34 cellular contexts compared by ENCODE assay signal in the genomic region with DNA sequence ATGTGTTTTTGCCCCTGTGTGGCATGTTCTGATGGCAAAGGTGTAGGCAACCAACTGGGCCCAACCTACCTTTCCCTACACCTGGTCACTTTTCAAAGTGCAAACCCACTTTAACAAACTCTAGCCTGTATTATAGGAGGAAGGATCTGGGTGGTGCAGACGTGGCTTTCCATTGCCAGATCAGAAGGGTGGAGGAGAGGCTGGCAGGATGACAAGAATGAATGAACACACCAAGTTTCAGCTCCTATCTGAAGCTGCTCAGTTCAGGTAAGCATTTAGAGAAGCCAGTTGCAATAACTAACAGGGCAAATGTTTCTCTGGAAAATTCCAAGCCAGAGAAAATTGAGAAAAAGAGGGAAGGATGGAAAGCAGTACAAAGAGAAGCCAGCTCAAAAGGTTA. TPM values are rescaled to one million over a fixed set of nuclear protein-coding genes. Genes with fewer than 3 reads are reported as not detected.
DNase-seq lines count a peak whose midpoint lies in the region; FAIRE-seq and TF ChIP-seq lines count a peak whose summit lies in the region.
"Had no signal": no experiment of that assay in that cellular context is flagged by ENCODE, and none has a peak within 500 bp of the region (broad histone marks: within the 10 kb centered on the region; RNA-seq: fewer than 3 reads in every experiment).

No MANE protein-coding gene starts in this region.

- H3K9me1 ChIP-seq in keratinocyte (ENCODE audit: control insufficient read depth, extremely low read depth, insufficient read depth, low read length): no peaks in the 10 kb centered on the region

- H3K9ac ChIP-seq in astrocyte (ENCODE audit: low read length) (peak overlapping the region; percentile 18), keratinocyte (ENCODE audit: control insufficient read depth, extremely low read depth, insufficient read depth, low read length) (no peak overlapping the region)

- H3K4me1 ChIP-seq in astrocyte (ENCODE audit: insufficient read depth, low read length) (peaks cover 19% of the 10 kb centered on the region), keratinocyte (ENCODE audit: control insufficient read depth, extremely low read depth, insufficient read depth, low read length) (peaks cover 37% of the 10 kb centered on the region), suprapubic skin (no peaks in the 10 kb centered on the region)
- H3K4me1 ChIP-seq: ascending aorta, lower lobe of right lung, Peyer's patch, SJCRH30, transverse colon had no signal

- no peaks in the 10 kb centered on the region for H4K20me1 ChIP-seq in astrocyte (ENCODE audit: insufficient read depth, low read length)
- H4K20me1 ChIP-seq in keratinocyte (ENCODE audit: control insufficient read depth, extremely low read depth, insufficient read depth, low read length): no peaks in the 10 kb centered on the region

- H3K36me3 ChIP-seq in astrocyte (ENCODE audit: insufficient read depth, low read length): no peaks in the 10 kb centered on the region
- no peaks in the 10 kb centered on the region for H3K36me3 ChIP-seq in keratinocyte (ENCODE audit: control insufficient read depth in 2 of 2, extremely low read depth in 1 of 2, insufficient read depth in 2 of 2, low read length in 2 of 2)
- no peaks in the 10 kb centered on the region for H3K36me3 ChIP-seq in suprapubic skin
- H3K36me3 ChIP-seq: ascending aorta, lower lobe of right lung, Peyer's patch, sigmoid colon, SJCRH30, transverse colon had no signal

- H3K4me1 Mint-ChIP-seq in astrocyte (ENCODE audit: low read depth, unreplicated experiment): peaks cover 41% of the 10 kb centered on the region
- H3K4me1 Mint-ChIP-seq: activated CD4-positive, alpha-beta T cell treated with anti-CD3 and anti-CD28 coated beads, Interleukin-2, amount 10 ng/mL, durations not matched to agents 24 days and 14 days; activated naive CD8-positive, alpha-beta T cell treated with anti-CD3 and anti-CD28 coated beads, Interleukin-2, amount 10 ng/mL, durations not matched to agents 7 days and 5 days; CD14-positive monocyte; central memory CD8-positive, alpha-beta T cell; T-cell had no signal

- no peak for TF ChIP-seq EP300 in suprapubic skin (IDR thresholded peaks at IDR 0.05)

- peak overlapping the region; percentile 51 for H3K4me2 ChIP-seq in astrocyte (ENCODE audit: low read length)
- H3K4me2 ChIP-seq in keratinocyte (ENCODE audit: control insufficient read depth, extremely low read depth, insufficient read depth, low read depth, low read length): peak overlapping the region; percentile 90

- DNase-seq in M059J (ENCODE audit: low read depth): peak; percentile 37
- no peak for DNase-seq in astrocyte (ENCODE audit: low read depth)
- no peak for DNase-seq in keratinocyte (ENCODE audit: low read depth, low spot score)
- DNase-seq in suprapubic skin (ENCODE audit: low spot score in 2 of 2): no peak
- no peak for DNase-seq in germinal center (ENCODE audit: low spot score)
- no peak for DNase-seq in activated effector memory CD4-positive, alpha-beta T cell treated with Interleukin-2 at 50 U/mL for 16 hours
- no peak for DNase-seq in SIG-M5 (lab: John Stamatoyannopoulos, UW)
- DNase-seq: activated CD4-positive, alpha-beta T cell treated with anti-CD3 and anti-CD28 coated beads, Interleukin-2, amount 10 ng/mL, durations not matched to agents 24 days and 14 days; activated gamma-delta T cell; activated naive CD8-positive, alpha-beta T cell treated with anti-CD3 and anti-CD28 coated beads, Interleukin-2, amount 10 ng/mL, durations not matched to agents 7 days and 5 days; DND-41; effector memory CD8-positive, alpha-beta T cell; GF-D8; KG1; lower lobe of right lung; MM.1S; mucosa of descending colon; NCI-H1436 treated with DMSO at 0.1 percent for 48 hours; NCI-H345; NCI-H748 treated with DMSO at 0.1 percent for 48 hours; Peyer's patch; sigmoid colon; SJCRH30; stimulated activated CD4-positive, alpha-beta T cell treated with anti-CD3 and anti-CD28 coated beads, Interleukin-15, amount 100 ng/mL, for 24 hours; stimulated activated CD4-positive, alpha-beta T cell treated with anti-CD3 and anti-CD28 coated beads, Interleukin-4, amount 100 ng/mL, for 4 hours; T-cell; transverse colon had no signal

- no peak overlapping the region for H3K4me3 ChIP-seq in astrocyte (ENCODE audit: insufficient read depth, low read depth, low read length)
- H3K4me3 ChIP-seq in keratinocyte (ENCODE audit: control insufficient read depth in 2 of 3, extremely low read depth in 1 of 3, insufficient read depth in 2 of 3, low read depth in 1 of 3, low read length in 3 of 3): no peak overlapping the region
- H3K4me3 ChIP-seq in suprapubic skin: no peak overlapping the region
- H3K4me3 ChIP-seq: ascending aorta, lower lobe of right lung, mucosa of descending colon, Peyer's patch, sigmoid colon, SJCRH30, transverse colon had no signal

- H3K9me3 ChIP-seq in astrocyte (ENCODE audit: insufficient read depth, low read depth, low read length): no peaks in the 10 kb centered on the region
- no peaks in the 10 kb centered on the region for H3K9me3 ChIP-seq in keratinocyte (ENCODE audit: control insufficient read depth, low read depth, low read length)
- H3K9me3 ChIP-seq in suprapubic skin: no peaks in the 10 kb centered on the region
- H3K9me3 ChIP-seq: ascending aorta, lower lobe of right lung, mucosa of descending colon, Peyer's patch, sigmoid colon, SJCRH30, transverse colon had no signal

- no peak for TF ChIP-seq CTCF in astrocyte (IDR thresholded peaks at IDR 0.05; ENCODE audit: insufficient read depth, low read depth, low read length)
- no peak for TF ChIP-seq CTCF in keratinocyte (optimal IDR thresholded peaks at IDR 0.05 in 1 of 3, IDR thresholded peaks at IDR 0.05 in 1 of 3, conservative IDR thresholded peaks at IDR 0.05 in 1 of 3; ENCODE audit: extremely low read depth in 1 of 3, insufficient read depth in 2 of 3, low read length in 3 of 3)
- no peak for TF ChIP-seq CTCF in suprapubic skin (IDR thresholded peaks at IDR 0.05)

- H3K27ac ChIP-seq in astrocyte (ENCODE audit: low read depth, low read length) (peak overlapping the region; percentile 76), keratinocyte (ENCODE audit: control insufficient read depth, insufficient read depth, low read length) (peak overlapping the region; percentile 71), suprapubic skin (peak overlapping the region; percentile 2)
- H3K27ac ChIP-seq: ascending aorta, lower lobe of right lung, Peyer's patch, sigmoid colon, SJCRH30, transverse colon had no signal

- H3K27me3 Mint-ChIP-seq in astrocyte (ENCODE audit: low read depth, unreplicated experiment): no peaks in the 10 kb centered on the region

- no peak for FAIRE-seq in astrocyte (lab: Jason Lieb, UNC)
- peak; percentile 69 for FAIRE-seq in keratinocyte (lab: Jason Lieb, UNC)
- FAIRE-seq: frontal cortex had no signal

- no peaks in the 10 kb centered on the region for H3K79me2 ChIP-seq in astrocyte (ENCODE audit: insufficient read depth, low read length)
- peaks cover 36% of the 10 kb centered on the region for H3K79me2 ChIP-seq in keratinocyte (ENCODE audit: control insufficient read depth, insufficient read depth, low read length)

- H3K9me3 Mint-ChIP-seq in astrocyte (ENCODE audit: unreplicated experiment): no peaks in the 10 kb centered on the region
- H3K9me3 Mint-ChIP-seq: activated CD4-positive, alpha-beta T cell treated with anti-CD3 and anti-CD28 coated beads, Interleukin-2, amount 10 ng/mL, durations not matched to agents 24 days and 14 days; activated naive CD8-positive, alpha-beta T cell treated with anti-CD3 and anti-CD28 coated beads, Interleukin-2, amount 10 ng/mL, durations not matched to agents 7 days and 5 days; central memory CD8-positive, alpha-beta T cell; effector memory CD8-positive, alpha-beta T cell; natural killer cell treated with Interleukin-12 subunit alpha and Interleukin-12 subunit beta and Interleukin-15 and Interleukin-18, amount 100 ng/mL, for 72 hours; T-cell had no signal

- H3K27ac Mint-ChIP-seq in astrocyte (ENCODE audit: unreplicated experiment): peak overlapping the region; percentile 90
- H3K27ac Mint-ChIP-seq: activated CD4-positive, alpha-beta T cell treated with anti-CD3 and anti-CD28 coated beads, Interleukin-2, amount 10 ng/mL, durations not matched to agents 24 days and 14 days; activated naive CD8-positive, alpha-beta T cell treated with anti-CD3 and anti-CD28 coated beads, Interleukin-2, amount 10 ng/mL, durations not matched to agents 7 days and 5 days; CD14-positive monocyte; effector memory CD8-positive, alpha-beta T cell; natural killer cell treated with Interleukin-12 subunit alpha and Interleukin-12 subunit beta and Interleukin-15 and Interleukin-18, amount 100 ng/mL, for 72 hours; T-cell had no signal

- H2AFZ ChIP-seq in astrocyte (ENCODE audit: low read depth, low read length): peak overlapping the region; percentile 59
- H2AFZ ChIP-seq in keratinocyte (ENCODE audit: control insufficient read depth, low read length): peak overlapping the region; percentile 56

- 33% methylated on average over 1 of the region's 1 CpG for WGBS in suprapubic skin

- dilution Hi-C loops in keratinocyte (cut with MboI; ENCODE audit: extremely low pct_ligation_motif_present, low sequenced_read_pairs): no loop called here

- H3K27me3 ChIP-seq in astrocyte (ENCODE audit: insufficient read depth, low read length) (no peaks in the 10 kb centered on the region), keratinocyte (ENCODE audit: control insufficient read depth, extremely low read depth, insufficient read depth, low read length) (no peaks in the 10 kb centered on the region), suprapubic skin (no peaks in the 10 kb centered on the region)
- H3K27me3 ChIP-seq: ascending aorta, Peyer's patch, sigmoid colon, SJCRH30, transverse colon had no signal

- TF ChIP-seq POLR2A in suprapubic skin (IDR thresholded peaks at IDR 0.05): no peak

- H3K4me3 Mint-ChIP-seq in astrocyte (ENCODE audit: unreplicated experiment): no peak overlapping the region
- H3K4me3 Mint-ChIP-seq: activated CD4-positive, alpha-beta T cell treated with anti-CD3 and anti-CD28 coated beads, Interleukin-2, amount 10 ng/mL, durations not matched to agents 24 days and 14 days; activated naive CD8-positive, alpha-beta T cell treated with anti-CD3 and anti-CD28 coated beads, Interleukin-2, amount 10 ng/mL, durations not matched to agents 7 days and 5 days; CD14-positive monocyte; central memory CD8-positive, alpha-beta T cell; effector memory CD8-positive, alpha-beta T cell; natural killer cell treated with Interleukin-12 subunit alpha and Interleukin-12 subunit beta and Interleukin-15 and Interleukin-18, amount 100 ng/mL, for 72 hours; T-cell had no signal

- no peaks in the 10 kb centered on the region for H3K36me3 Mint-ChIP-seq in astrocyte (ENCODE audit: low read depth, unreplicated experiment)
- H3K36me3 Mint-ChIP-seq: activated naive CD8-positive, alpha-beta T cell treated with anti-CD3 and anti-CD28 coated beads, Interleukin-2, amount 10 ng/mL, durations not matched to agents 7 days and 5 days; CD14-positive monocyte; natural killer cell treated with Interleukin-12 subunit alpha and Interleukin-12 subunit beta and Interleukin-15 and Interleukin-18, amount 100 ng/mL, for 72 hours; T-cell had no signal

RNA-seq across cellular contexts. Expression of a gene that starts 0.7 kb away (rescaled TPM):
- 15.7 and 20.8 TPM in 2 replicates for total RNA-seq in M059J (2014; rRNA removed; shearing (Covaris generic))
- 11.3 and 18.0 TPM in 2 replicates for total RNA-seq in astrocyte
- 293 to 589 TPM (median 408 TPM) in 3 replicates for polyA plus RNA-seq in keratinocyte
- 405 TPM for polyA plus RNA-seq in keratinocyte (2011; ENCODE audit: low read depth)
- 232 and 512 TPM in 2 replicates for polyA plus RNA-seq in keratinocyte (2011; cell fraction: cytosol; rRNA removed)
- 548 and 655 TPM in 2 replicates for polyA plus RNA-seq in keratinocyte (2011; cell fraction: nucleus; rRNA removed)
- polyA plus RNA-seq in keratinocyte (2012; ENCODE audit: low replicate concordance): 196 and 644 TPM in 2 replicates
- 118 to 615 TPM (median 323 TPM) in 3 replicates for polyA minus RNA-seq in keratinocyte
- polyA minus RNA-seq in keratinocyte (2011; cell fraction: cytosol; rRNA and poly(A)+ RNA removed): 133 TPM
- polyA minus RNA-seq in keratinocyte (2011; cell fraction: nucleus; rRNA and poly(A)+ RNA removed): 309 and 528 TPM in 2 replicates
- 100 to 1,000 TPM in 2 of 4 donors, 10 to 100 TPM in 2; 24.1 to 214 (median 105) TPM for total RNA-seq in suprapubic skin
- total RNA-seq: activated CD4-positive, alpha-beta T cell treated with anti-CD3 and anti-CD28 coated beads, Interleukin-2, amount 10 ng/mL, durations not matched to agents 24 days and 14 days; activated CD8-positive, alpha-beta memory T cell treated with anti-CD3 and anti-CD28 coated beads for 36 hours; activated naive CD8-positive, alpha-beta T cell treated with anti-CD3 and anti-CD28 coated beads, Interleukin-2, amount 10 ng/mL, durations not matched to agents 7 days and 5 days; ascending aorta; frontal cortex; lower lobe of right lung; mucosa of descending colon; natural killer cell treated with Interleukin-12 subunit alpha and Interleukin-12 subunit beta and Interleukin-15 and Interleukin-18, amount 100 ng/mL, for 72 hours; Peyer's patch; pulmonary artery endothelial cell; sigmoid colon; SJCRH30; T-cell; transverse colon had no signal
- polyA plus RNA-seq: CD14-positive monocyte had no signal

Comparison
In these comparisons a context has a peak if more than half of its experiments do, and no peak if none do; other contexts are left out.
1. H3K27ac ChIP-seq: peak in every context shown above with its lines; median percentile 76 in astrocyte; 71 in keratinocyte; 2 in suprapubic skin.